26 cellular contexts compared by ENCODE assay signal in genomic region chr13:102768914-102769313, GRCh38.
"Had no signal": no experiment of that assay in that cellular context is flagged by ENCODE, and none has a peak within 500 bp of the region (broad histone marks: within the 10 kb centered on the region; RNA-seq: fewer than 3 reads in every experiment).

No MANE protein-coding gene starts in this region.

- ATAC-seq: activated CD4-positive, CD25-positive, alpha-beta regulatory T cell treated with anti-CD3 and anti-CD28 coated beads, Interleukin-2, amount 50 U/mL, for 24 hours; activated CD8-positive, alpha-beta memory T cell treated with anti-CD3 and anti-CD28 coated beads, Interleukin-2, amount 10 ng/mL, durations not matched to agents 7 days and 5 days; activated CD8-positive, alpha-beta T cell treated with anti-CD3 and anti-CD28 coated beads for 36 hours; body of pancreas; esophagus mucosa; foreskin keratinocyte; natural killer cell treated with Interleukin-12 subunit alpha and Interleukin-12 subunit beta and Interleukin-15 and Interleukin-18, amount 100 ng/mL, for 72 hours; pancreas; psoas muscle had no signal

- H3K9me3 ChIP-seq: body of pancreas, left ventricle myocardium inferior, neutrophil, pancreas, psoas muscle, right atrium auricular region, spleen, testis, uterus had no signal

- H3K27me3 ChIP-seq: body of pancreas, foreskin keratinocyte, pancreas, right atrium auricular region, spleen, testis, uterus had no signal

- DNase-seq: activated CD4-positive, alpha-beta T cell treated with anti-CD3 and anti-CD28 coated beads, Interleukin-2, amount 10 ng/mL, durations not matched to agents 7 days and 5 days; activated CD8-positive, alpha-beta memory T cell treated with anti-CD3 and anti-CD28 coated beads, Interleukin-2, amount 10 ng/mL, durations not matched to agents 7 days and 5 days; activated CD8-positive, alpha-beta T cell treated with anti-CD3 and anti-CD28 coated beads for 36 hours; activated effector memory CD4-positive, alpha-beta T cell treated with anti-CD3 and anti-CD28 coated beads, Interleukin-2, amount 50 U/mL, for 16 hours; activated naive CD4-positive, alpha-beta T cell treated with anti-CD3 and anti-CD28 coated beads, Interleukin-2, amount 10 ng/mL, durations not matched to agents 7 days and 5 days; activated T-cell treated with anti-CD3 and anti-CD28 coated beads for 4 hours; body of pancreas; dermis blood vessel endothelial cell; effector memory CD4-positive, alpha-beta T cell; foreskin keratinocyte; kidney glomerular epithelial cell; left ventricle myocardium inferior; mammary epithelial cell; pancreas; psoas muscle; spleen; stimulated activated CD4-positive, alpha-beta T cell treated with anti-CD3 and anti-CD28 coated beads, Interleukin-4, amount 100 ng/mL, for 1 hour; stimulated activated naive CD4-positive, alpha-beta T cell; testis; uterus had no signal

- H3K27ac ChIP-seq: body of pancreas, foreskin keratinocyte, left ventricle myocardium inferior, neutrophil, pancreas, psoas muscle, right atrium auricular region, spleen, testis, uterus had no signal

- FAIRE-seq: endothelial cell of umbilical vein, pancreas had no signal

- H3K36me3 ChIP-seq: pancreas, right atrium auricular region, uterus had no signal

- H3K4me3 ChIP-seq: body of pancreas, left ventricle myocardium inferior, pancreas, psoas muscle, right atrium auricular region, spleen, testis, uterus had no signal
